In genomic region chr7:150902078-150903033, GRCh38 we compare ENCODE assay signal across 1 cellular context.
TF ChIP-seq lines count a peak whose summit lies in the region.

No MANE protein-coding gene starts in this region.

TF ChIP-seq in SK-N-SH treated with all-trans-retinoic acid at 6 μM for 48 hours, 23 proteins besides CTCF, POLR2A, EP300 and RAD21 (continued from another document):
- TF ChIP-seq CREB5 (CRISPR knock-in tag; IDR thresholded peaks at IDR 0.05; ENCODE audit: low read depth) (no peak), ZFP30 (CRISPR knock-in tag; IDR thresholded peaks at IDR 0.05) (no peak), PPARA (CRISPR knock-in tag; IDR thresholded peaks at IDR 0.05; ENCODE audit: borderline replicate concordance) (no peak), CSDC2 (CRISPR knock-in tag; IDR thresholded peaks at IDR 0.05) (no peak), ZNF70 (CRISPR knock-in tag; IDR thresholded peaks at IDR 0.05) (no peak)
- TF ChIP-seq, protein P1, sequence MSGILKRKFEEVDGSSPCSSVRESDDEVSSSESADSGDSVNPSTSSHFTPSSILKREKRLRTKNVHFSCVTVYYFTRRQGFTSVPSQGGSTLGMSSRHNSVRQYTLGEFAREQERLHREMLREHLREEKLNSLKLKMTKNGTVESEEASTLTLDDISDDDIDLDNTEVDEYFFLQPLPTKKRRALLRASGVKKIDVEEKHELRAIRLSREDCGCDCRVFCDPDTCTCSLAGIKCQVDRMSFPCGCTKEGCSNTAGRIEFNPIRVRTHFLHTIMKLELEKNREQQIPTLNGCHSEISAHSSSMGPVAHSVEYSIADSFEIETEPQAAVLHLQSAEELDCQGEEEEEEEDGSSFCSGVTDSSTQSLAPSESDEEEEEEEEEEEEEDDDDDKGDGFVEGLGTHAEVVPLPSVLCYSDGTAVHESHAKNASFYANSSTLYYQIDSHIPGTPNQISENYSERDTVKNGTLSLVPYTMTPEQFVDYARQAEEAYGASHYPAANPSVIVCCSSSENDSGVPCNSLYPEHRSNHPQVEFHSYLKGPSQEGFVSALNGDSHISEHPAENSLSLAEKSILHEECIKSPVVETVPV (CRISPR knock-in tag; IDR thresholded peaks at IDR 0.05) = no peak
